1 cellular context compared by ENCODE assay signal in genomic region chr7:139361523-139361922, GRCh38.
TF ChIP-seq lines count a peak whose summit lies in the region.

No MANE protein-coding gene starts in this region.

TF ChIP-seq in H1, 55 proteins besides CTCF, POLR2A, EP300 and RAD21 (continued from another document):
- no peak for TF ChIP-seq ATF3 (IDR thresholded peaks at IDR 0.05; ENCODE audit: insufficient read depth, low read depth, low read length)
- TF ChIP-seq HDAC2 (IDR thresholded peaks at IDR 0.05; ENCODE audit: borderline replicate concordance in 1 of 2, low read depth in 2 of 2, low read length in 2 of 2), result no peak
- no peak for TF ChIP-seq MAFK (IDR thresholded peaks at IDR 0.05; ENCODE audit: low read depth, low read length)
- TF ChIP-seq PHF8 (conservative IDR thresholded peaks at IDR 0.05; ENCODE audit: low read depth, low read length), result no peak
- no peak for TF ChIP-seq CEBPB (IDR thresholded peaks at IDR 0.05; ENCODE audit: low read depth, low read length)
- no peak for TF ChIP-seq NRF1 (IDR thresholded peaks at IDR 0.05; ENCODE audit: low read depth, low read length)
- TF ChIP-seq GTF2F1 (IDR thresholded peaks at IDR 0.05; ENCODE audit: borderline replicate concordance, low read depth, low read length), result no peak
- TF ChIP-seq SUZ12 (IDR thresholded peaks at IDR 0.05; ENCODE audit: low read length), result no peak
- no peak for TF ChIP-seq SP2 (IDR thresholded peaks at IDR 0.05; ENCODE audit: low read length)
- no peak for TF ChIP-seq USF2 (IDR thresholded peaks at IDR 0.05; ENCODE audit: low read length)
- no peak for TF ChIP-seq SAP30 (IDR thresholded peaks at IDR 0.05; ENCODE audit: insufficient read depth, insufficient replicate concordance, low read length)
- no peak for TF ChIP-seq SP1 (IDR thresholded peaks at IDR 0.05; ENCODE audit: low read depth, low read length)
- no peak for TF ChIP-seq POLR2AphosphoS5 (IDR thresholded peaks at IDR 0.05; ENCODE audit: low read depth, low read length)
- TF ChIP-seq ASH2L (IDR thresholded peaks at IDR 0.05; ENCODE audit: low read length), result no peak
- TF ChIP-seq TEAD4 (IDR thresholded peaks at IDR 0.05; ENCODE audit: low read depth, low read length), result no peak
- no peak for TF ChIP-seq RBBP5 (IDR thresholded peaks at IDR 0.05; ENCODE audit: borderline replicate concordance, low read depth, low read length)
